In the genomic region with DNA sequence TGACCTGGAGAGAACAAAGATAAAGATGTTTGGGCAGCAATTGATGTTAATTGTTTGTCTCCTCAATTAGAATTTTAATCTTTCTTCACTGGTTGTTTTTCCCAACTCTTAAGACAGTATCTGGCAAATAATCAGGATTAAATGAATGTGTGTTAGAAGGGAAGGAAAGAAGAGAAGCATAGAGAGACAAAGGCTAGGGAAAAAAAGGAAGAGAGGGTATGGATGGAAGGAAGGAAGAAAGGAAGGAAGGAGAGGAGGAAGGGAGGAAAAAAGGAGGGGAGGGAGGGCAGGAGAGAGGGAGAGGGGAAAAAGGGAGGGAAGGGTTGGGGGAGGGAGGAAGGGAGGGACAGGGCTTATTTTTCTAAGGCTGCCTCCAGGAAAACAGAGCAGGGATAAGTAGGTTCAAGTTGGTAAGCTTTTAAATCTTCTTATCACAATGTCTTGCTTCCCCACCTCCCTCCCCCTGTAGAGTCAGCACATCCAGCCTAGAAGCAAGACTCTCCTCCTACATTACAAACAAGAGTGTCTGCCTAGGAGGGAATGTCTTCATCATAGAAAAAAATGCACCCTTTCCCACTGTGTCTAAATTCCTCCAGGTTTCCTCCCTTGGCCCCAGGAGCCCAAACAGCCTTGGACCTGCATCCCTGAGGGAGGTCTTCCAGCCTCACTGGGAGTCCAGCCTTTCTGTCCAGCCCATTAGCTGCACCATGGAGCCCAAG, we compare ENCODE assay signal across 1 cellular context.
A peak's percentile ranks its signal among the peaks of the same experiment; 100 is the strongest.
TF ChIP-seq lines count a peak whose summit lies in the region.

No MANE protein-coding gene starts in this region.

TF ChIP-seq in HepG2, 621 proteins besides CTCF, POLR2A, EP300 and RAD21:
- no peak for TF ChIP-seq REXO4 (CRISPR knock-in tag; IDR thresholded peaks at IDR 0.05; ENCODE audit: borderline replicate concordance)
- peak; percentile 82 for TF ChIP-seq HNRNPK (IDR thresholded peaks at IDR 0.05; ENCODE audit: low read depth, low read length, poor library complexity, severe bottlenecking)
